Comparison of ENCODE assay signal across 8 cellular contexts in genomic region chr12:49842519-49843352, GRCh38. TPM values are rescaled to one million over a fixed set of nuclear protein-coding genes. Genes with fewer than 3 reads are reported as not detected.
DNase-seq lines count a peak whose midpoint lies in the region; ATAC-seq and TF ChIP-seq lines count a peak whose summit lies in the region.

BCDIN3D (minus strand) TSS chr12:49843106; CDS start chr12:49843087, 19 bp downstream.

- no peak for TF ChIP-seq EP300 in neural cell (conservative IDR thresholded peaks at IDR 0.05; ENCODE audit: poor library complexity, severe bottlenecking)

- peak; percentile 94 for ATAC-seq in stimulated activated naive CD8-positive, alpha-beta T cell treated with anti-CD3 and anti-CD28 coated beads, Interleukin-15, amount 100 ng/mL, for 72 hours

- no peak for TF ChIP-seq RAD21 in neural cell (conservative IDR thresholded peaks at IDR 0.05)

- H3K36me3 ChIP-seq in neural cell (ENCODE audit: insufficient read depth, low read length) = no peaks in the 10 kb centered on the region

- no peaks in the 10 kb centered on the region for H3K9me3 Mint-ChIP-seq in stimulated activated naive CD8-positive, alpha-beta T cell treated with anti-CD3 and anti-CD28 coated beads, Interleukin-15, amount 100 ng/mL, for 72 hours

- no peaks in the 10 kb centered on the region for H3K27me3 ChIP-seq in neural cell (ENCODE audit: insufficient read depth, low read depth, low read length)

- peak within 1 kb of the TSS; percentile 85 for H3K27ac ChIP-seq in neural cell (ENCODE audit: low read length)

- H3K27me3 Mint-ChIP-seq in stimulated activated naive CD8-positive, alpha-beta T cell treated with anti-CD3 and anti-CD28 coated beads, Interleukin-15, amount 100 ng/mL, for 72 hours = no peaks in the 10 kb centered on the region

- peaks cover 40% of the 10 kb centered on the region for H3K4me1 Mint-ChIP-seq in stimulated activated naive CD8-positive, alpha-beta T cell treated with anti-CD3 and anti-CD28 coated beads, Interleukin-15, amount 100 ng/mL, for 72 hours

- peak within 1 kb of the TSS; percentile 91 to 97 for H3K4me3 Mint-ChIP-seq in stimulated activated naive CD8-positive, alpha-beta T cell treated with anti-CD3 and anti-CD28 coated beads, Interleukin-15, amount 100 ng/mL, for 72 hours

- peak within 1 kb of the TSS; percentile 97 for H3K27ac Mint-ChIP-seq in stimulated activated naive CD8-positive, alpha-beta T cell treated with anti-CD3 and anti-CD28 coated beads, Interleukin-15, amount 100 ng/mL, for 72 hours

- H3K79me2 ChIP-seq in neural cell (replicated peaks; ENCODE audit: insufficient read depth, low read length) = peaks cover 5% of the 10 kb centered on the region

- peak within 1 kb of the TSS; percentile 83 for H3K9ac ChIP-seq in neural cell (ENCODE audit: low read length)

- peak; percentile 94 for DNase-seq in EH (ENCODE audit: low read depth)
- peak; percentile 92 for DNase-seq in H4 (ENCODE audit: low spot score)
- peak; percentile 80 for DNase-seq in LNCaP clone FGC (ENCODE audit: low read depth)
- peak; percentile 94 for DNase-seq in RPMI8226
- peak; percentile 92 for DNase-seq in activated T-helper 9 cell treated with anti-CD3 and anti-CD28 coated beads, Interleukin-2, amount 50 U/mL, for 16 hours (ENCODE audit: low read depth)
- DNase-seq in fibroblast of pulmonary artery (ENCODE audit: low read depth) = peak; percentile 93
- DNase-seq in stimulated activated naive CD8-positive, alpha-beta T cell treated with anti-CD3 and anti-CD28 coated beads, Interleukin-15, amount 100 ng/mL, for 72 hours = peak; percentile 89 to 93

- no peaks in the 10 kb centered on the region for H3F3A ChIP-seq in neural cell (ENCODE audit: insufficient read depth, low read length, poor library complexity, severe bottlenecking)

- peak within 1 kb of the TSS; percentile 98 for H3K4me2 ChIP-seq in neural cell (ENCODE audit: low read length)

- peak within 1 kb of the TSS; percentile 96 for H2AFZ ChIP-seq in neural cell (ENCODE audit: low read depth, low read length)

- H4K20me1 ChIP-seq in neural cell (ENCODE audit: insufficient read depth) = no peaks in the 10 kb centered on the region

- H3K9me3 ChIP-seq in neural cell (ENCODE audit: low read length) = no peaks in the 10 kb centered on the region

- H3K9me2 ChIP-seq in neural cell (ENCODE audit: insufficient read depth, low read length) = no peaks in the 10 kb centered on the region

- peak within 1 kb of the TSS; percentile 98 for H3K4me3 ChIP-seq in LNCaP clone FGC (ENCODE audit: low read depth, low read length)
- H3K4me3 ChIP-seq in fibroblast of pulmonary artery (replicated peaks; ENCODE audit: low read depth, low read length) = peak within 1 kb of the TSS; percentile 86
- peak within 1 kb of the TSS; percentile 96 for H3K4me3 ChIP-seq in neural cell (ENCODE audit: low read length)

- TF ChIP-seq CTCF in LNCaP clone FGC (IDR thresholded peaks at IDR 0.05; ENCODE audit: control insufficient read depth, extremely low read depth, insufficient read depth) = no peak
- no peak for TF ChIP-seq CTCF in fibroblast of pulmonary artery (IDR thresholded peaks at IDR 0.05; ENCODE audit: low read length, missing control alignments)
- no peak for TF ChIP-seq CTCF in neural cell (IDR thresholded peaks at IDR 0.05; ENCODE audit: poor library complexity, severe bottlenecking)

TF ChIP-seq in neural cell, 6 proteins besides CTCF, POLR2A, EP300 and RAD21:
- TF ChIP-seq POLR2AphosphoS5 (IDR thresholded peaks at IDR 0.05) = peak; percentile 97
- TF ChIP-seq EZH2 (IDR thresholded peaks at IDR 0.05; ENCODE audit: borderline replicate concordance, insufficient read depth, low read length, poor library complexity, severe bottlenecking) = no peak
- TF ChIP-seq SMC3 (conservative IDR thresholded peaks at IDR 0.05; ENCODE audit: poor library complexity) = no peak
- peak; percentile 84 for TF ChIP-seq MXI1 (conservative IDR thresholded peaks at IDR 0.05; ENCODE audit: poor library complexity, severe bottlenecking)
- no peak for TF ChIP-seq REST (IDR thresholded peaks at IDR 0.05; ENCODE audit: borderline replicate concordance)
- TF ChIP-seq TAF1 (IDR thresholded peaks at IDR 0.05; ENCODE audit: low read depth) = peak; percentile 49

RNA-seq across cellular contexts. Expression of gene BCDIN3D, which starts in this region (rescaled TPM):
- 4.9 and 6.4 TPM in 2 replicates for total RNA-seq in H4 (2014; rRNA removed; shearing (Covaris generic))
- 10.0 and 11.0 TPM in 2 replicates for polyA plus RNA-seq in neural cell
- polyA minus RNA-seq in neural cell = 10.5 and 12.8 TPM in 2 replicates

Comparison
In these comparisons a context has a peak if more than half of its experiments do, and no peak if none do; other contexts are left out.
1. Peak in every context shown above with its lines: DNase-seq, ATAC-seq, H3K4me3 ChIP-seq and H3K27ac ChIP-seq.